ENCODE assay signal across 13 cellular contexts in genomic region chr14:69094481-69094880, GRCh38. TPM values are rescaled to one million over a fixed set of nuclear protein-coding genes. Genes with fewer than 3 reads are reported as not detected.
A peak's percentile ranks its signal among the peaks of the same experiment; 100 is the strongest.
DNase-seq lines count a peak whose midpoint lies in the region; ATAC-seq, FAIRE-seq and TF ChIP-seq lines count a peak whose summit lies in the region.
"Had no signal": no experiment of that assay in that cellular context is flagged by ENCODE, and none has a peak within 500 bp of the region (broad histone marks: within the 10 kb centered on the region; RNA-seq: fewer than 3 reads in every experiment).

No MANE protein-coding gene starts in this region.

- no peak for FAIRE-seq in HepG2 (lab: Jason Lieb, UNC)
- FAIRE-seq: small intestine had no signal

- TF ChIP-seq CTCF in HepG2 (CRISPR knock-in tag; IDR thresholded peaks at IDR 0.05) (no peak), right lobe of liver (IDR thresholded peaks at IDR 0.05) (no peak), neural crest cell (conservative IDR thresholded peaks at IDR 0.05) (no peak), colonic mucosa (IDR thresholded peaks at IDR 0.05) (no peak)

- peak overlapping the region; percentile 67 for H3K4me2 ChIP-seq in HepG2 (ENCODE audit: low read depth, low read length)

- DNase-seq in HepG2 (ENCODE audit: low spot score): no peak
- no peak for DNase-seq in right lobe of liver
- DNase-seq in effector memory CD8-positive, alpha-beta T cell: no peak
- no peak for DNase-seq in neural crest cell (ENCODE audit: low read depth, low spot score)
- DNase-seq in NCI-H1105 (lab: John Stamatoyannopoulos, UW): no peak
- DNase-seq in NCI-H2227 (lab: John Stamatoyannopoulos, UW; ENCODE audit: unreplicated experiment): no peak
- DNase-seq in COLO668 (lab: John Stamatoyannopoulos, UW; ENCODE audit: unreplicated experiment): no peak
- DNase-seq in colonic mucosa: no peak
- DNase-seq: activated CD4-positive, alpha-beta T cell treated with anti-CD3 and anti-CD28 coated beads for 1 hour; activated T-cell treated with anti-CD3 and anti-CD28 coated beads for 4 hours; natural killer cell; NCI-H1092 treated with DMSO at 0.1 percent for 48 hours; small intestine had no signal

- peaks cover 13% of the 10 kb centered on the region for H3K36me3 Mint-ChIP-seq in effector memory CD8-positive, alpha-beta T cell (ENCODE audit: insufficient read depth)
- H3K36me3 Mint-ChIP-seq in neural crest cell (ENCODE audit: low read depth): peaks cover 5% of the 10 kb centered on the region

- no peak overlapping the region for H2AFZ ChIP-seq in HepG2 (ENCODE audit: low read length)

- H3K4me1 ChIP-seq in HepG2 (ENCODE audit: insufficient read depth, low read length) (peaks cover 42% of the 10 kb centered on the region), right lobe of liver (no peaks in the 10 kb centered on the region), colonic mucosa (no peaks in the 10 kb centered on the region)

- 88% methylated on average over 1 of the region's 1 CpG for WGBS in HepG2 (ENCODE audit: low lambda C conversion rate)
- 83% methylated on average over 1 of the region's 1 CpG for WGBS in right lobe of liver (ENCODE audit: insufficient coverage, low coverage, low lambda C conversion rate, missing lambda C conversion rate)

- no peaks in the 10 kb centered on the region for H3K27me3 Mint-ChIP-seq in effector memory CD8-positive, alpha-beta T cell
- H3K27me3 Mint-ChIP-seq in neural crest cell (ENCODE audit: low read depth): no peaks in the 10 kb centered on the region

- H3K4me3 ChIP-seq in HepG2 (replicated peaks in 1 of 3; ENCODE audit: insufficient read depth in 1 of 3, low read depth in 2 of 3, low read length in 3 of 3) (no peak overlapping the region; a peak in 1 of 6 replicates), right lobe of liver (no peak overlapping the region), colonic mucosa (no peak overlapping the region)

- intact Hi-C loops in HepG2 (cut with micrococcal nuclease; ENCODE audit: unreplicated experiment): loop anchor here (5.0 kb wide), 2 partner anchors 182 to 232 kb away; no protein-coding TSS in a partner anchor
- intact Hi-C loops in right lobe of liver (cut with DNase I): loop anchor here in 1 of 2 donors (10.0 kb wide), 1 partner anchor 190 kb away; no protein-coding TSS in a partner anchor
- intact Hi-C loops in colonic mucosa (cut with DNase I): no loop called here

- H3K9me3 ChIP-seq in HepG2 (ENCODE audit: low read length): no peaks in the 10 kb centered on the region
- no peaks in the 10 kb centered on the region for H3K9me3 ChIP-seq in right lobe of liver
- no peaks in the 10 kb centered on the region for H3K9me3 ChIP-seq in colonic mucosa

- TF ChIP-seq POLR2A in HepG2 (IDR thresholded peaks at IDR 0.05; ENCODE audit: insufficient read depth in 1 of 2, low read depth in 2 of 2, low read length in 2 of 2) (no peak), right lobe of liver (IDR thresholded peaks at IDR 0.05) (no peak)

- H3K27ac ChIP-seq in HepG2 (ENCODE audit: extremely low read length, insufficient read depth, low read length): peak overlapping the region; percentile 82
- no peak overlapping the region for H3K27ac ChIP-seq in right lobe of liver
- no peak overlapping the region for H3K27ac ChIP-seq in colonic mucosa

- no peak for ATAC-seq in HepG2
- ATAC-seq in right lobe of liver: no peak
- no peak for ATAC-seq in effector memory CD8-positive, alpha-beta T cell (replicated peaks)

- TF ChIP-seq RAD21 in HepG2 (CRISPR knock-in tag; IDR thresholded peaks at IDR 0.05): no peak

- no peaks in the 10 kb centered on the region for H3K79me2 ChIP-seq in HepG2 (ENCODE audit: insufficient read depth, low read length)

- no peaks in the 10 kb centered on the region for H4K20me1 ChIP-seq in HepG2 (ENCODE audit: insufficient read depth, low read length)

- peaks cover 7 to 33% of the 10 kb centered on the region in 2 donors for H3K4me1 Mint-ChIP-seq in effector memory CD8-positive, alpha-beta T cell (ENCODE audit: low read depth in 2 of 2)
- peaks cover 50% of the 10 kb centered on the region for H3K4me1 Mint-ChIP-seq in neural crest cell

- POLR2A ChIA-PET in HepG2 (lab: Yijun Ruan, JAX): interaction anchor here (1.9 kb wide), 1 partner anchor 13 kb away, joined by 5 read pairs; no protein-coding TSS in a partner anchor

- H3K9me3 Mint-ChIP-seq in effector memory CD8-positive, alpha-beta T cell: no peaks in the 10 kb centered on the region
- H3K9me3 Mint-ChIP-seq in neural crest cell: no peaks in the 10 kb centered on the region
- H3K9me3 Mint-ChIP-seq: natural killer cell had no signal

- H3K27ac Mint-ChIP-seq in effector memory CD8-positive, alpha-beta T cell: peak overlapping the region; percentile 69 to 75
- no peak overlapping the region for H3K27ac Mint-ChIP-seq in neural crest cell (ENCODE audit: unreplicated experiment)

- peaks cover 4 to 22% of the 10 kb centered on the region in 2 experiments; a peak in 4 of 5 replicates for H3K36me3 ChIP-seq in HepG2 (replicated peaks in 1 of 2; ENCODE audit: control insufficient read depth in 1 of 2, insufficient read depth in 2 of 2, low read length in 2 of 2)
- H3K36me3 ChIP-seq in right lobe of liver: peaks cover 0 to 23% (median 9%) of the 10 kb centered on the region in 4 donors
- no peaks in the 10 kb centered on the region for H3K36me3 ChIP-seq in colonic mucosa

- no TSS peak for BruUV-seq in HepG2 (replicated peaks; lab: Mats Ljungman, UMichigan)

- H3K9ac ChIP-seq in HepG2 (ENCODE audit: insufficient read depth, low read depth, low read length) (peak overlapping the region; percentile 48), colonic mucosa (ENCODE audit: low read depth in 2 of 2, low read length in 2 of 2) (no peak overlapping the region)

- H3K27me3 ChIP-seq in HepG2 (ENCODE audit: control insufficient read depth in 1 of 2, insufficient read depth in 2 of 2, low read length in 2 of 2): no peaks in the 10 kb centered on the region
- no peaks in the 10 kb centered on the region for H3K27me3 ChIP-seq in right lobe of liver
- no peaks in the 10 kb centered on the region for H3K27me3 ChIP-seq in colonic mucosa

- CTCF ChIA-PET in HepG2 (lab: Yijun Ruan, JAX; ENCODE audit: low intra/inter-chr PET ratio, low total read pairs): no interaction called here

- in situ Hi-C loops in HepG2 (cut with HindIII; ENCODE audit: extremely low pct_ligation_motif_present, low pct_unique_long_range_greater_than_20kb): no loop called here

- TF ChIP-seq EP300 in HepG2 (IDR thresholded peaks at IDR 0.05; ENCODE audit: low read depth in 2 of 2, low read length in 2 of 2) (no peak), HepG2 (CRISPR knock-in tag; IDR thresholded peaks at IDR 0.05; ENCODE audit: borderline replicate concordance) (no peak)

- H3K4me3 Mint-ChIP-seq in effector memory CD8-positive, alpha-beta T cell: no peak overlapping the region
- H3K4me3 Mint-ChIP-seq in neural crest cell: peak overlapping the region; percentile 7
- H3K4me3 Mint-ChIP-seq: natural killer cell had no signal

TF ChIP-seq in HepG2, 621 proteins besides CTCF, POLR2A, EP300 and RAD21:
- no peak for TF ChIP-seq KDM5B (CRISPR knock-in tag; IDR thresholded peaks at IDR 0.05; ENCODE audit: borderline replicate concordance)
- no peak for TF ChIP-seq XRCC5 (optimal IDR thresholded peaks at IDR 0.05; ENCODE audit: low read length)
- no peak for TF ChIP-seq ZKSCAN1 (IDR thresholded peaks at IDR 0.05; ENCODE audit: low read length)
- no peak for TF ChIP-seq NR3C1 (CRISPR knock-in tag; IDR thresholded peaks at IDR 0.05)
- no peak for TF ChIP-seq ATRX (CRISPR knock-in tag; IDR thresholded peaks at IDR 0.05; ENCODE audit: borderline replicate concordance)
- peak; percentile 7; the same call in 1 of the 2 replicates for TF ChIP-seq TARDBP (CRISPR knock-in tag; IDR thresholded peaks at IDR 0.05)
- no peak for TF ChIP-seq SNAPC5 (CRISPR knock-in tag; IDR thresholded peaks at IDR 0.05; ENCODE audit: borderline replicate concordance)
- TF ChIP-seq EZH2 (conservative IDR thresholded peaks at IDR 0.05; ENCODE audit: low read depth, low read length): no peak

RNA-seq across cellular contexts. Expression of gene DCAF5, which starts 58.4 kb away (rescaled TPM):
- total RNA-seq in HepG2 (2016; rRNA removed; fragmentation: Illumina TruSeq; extraction: Trizol) (11.3 and 13.4 TPM in 2 replicates), right lobe of liver (10 to 100 TPM; 21.8 to 31.4 (median 28.0) TPM), neural crest cell (43.3 and 46.7 TPM in 2 replicates), colonic mucosa (10 to 100 TPM; 29.9 to 41.6 TPM)
- 14.0 and 15.7 TPM in 2 replicates for total RNA-seq in HepG2 (2016; cell fraction: cytosol; rRNA removed; fragmentation: Illumina TruSeq; extraction: Trizol; ENCODE audit: low read depth)
- 10.5 and 13.2 TPM in 2 replicates for total RNA-seq in HepG2 (2016; cell fraction: insoluble cytoplasmic fraction; rRNA removed; fragmentation: Illumina TruSeq; extraction: Trizol)
- 9.5 and 9.8 TPM in 2 replicates for total RNA-seq in HepG2 (2016; cell fraction: membrane; rRNA removed; fragmentation: Illumina TruSeq; extraction: Trizol)
- 20.7 and 25.2 TPM in 2 replicates for total RNA-seq in HepG2 (2016; cell fraction: nucleus; rRNA removed; fragmentation: Illumina TruSeq; extraction: Trizol)
- 31.6 and 35.3 TPM in 2 replicates for polyA plus RNA-seq in HepG2 (2011; rRNA removed)
- 19.2 and 21.6 TPM in 2 replicates for polyA plus RNA-seq in HepG2 (2011; cell fraction: cytosol; rRNA removed)
- 106 and 114 TPM in 2 replicates for polyA plus RNA-seq in HepG2 (2011; cell fraction: nucleus; rRNA removed)
- 17.9 and 19.9 TPM in 2 replicates for polyA plus RNA-seq in HepG2 (2012)
- 1.9 and 2.4 TPM in 2 replicates for polyA plus RNA-seq in HepG2 (2016; cell fraction: cytosol; fragmentation: Illumina TruSeq; extraction: Trizol; ENCODE audit: low read depth)
- 12.6 and 16.2 TPM in 2 replicates for polyA plus RNA-seq in HepG2 (2016; cell fraction: insoluble cytoplasmic fraction; fragmentation: Illumina TruSeq; extraction: Trizol; ENCODE audit: low read depth)
- polyA plus RNA-seq in HepG2 (2016; cell fraction: membrane; fragmentation: Illumina TruSeq; extraction: Trizol; ENCODE audit: low read depth): 5.8 and 7.2 TPM in 2 replicates
- polyA plus RNA-seq in HepG2 (2016; cell fraction: nucleus; fragmentation: Illumina TruSeq; extraction: Trizol; ENCODE audit: insufficient read depth, low read depth): 62.6 and 71.6 TPM in 2 replicates
- polyA minus RNA-seq in HepG2 (2011; rRNA and poly(A)+ RNA removed; ENCODE audit: low replicate concordance): 20.3 and 28.1 TPM in 2 replicates
- polyA minus RNA-seq in HepG2 (2011; cell fraction: cytosol; rRNA and poly(A)+ RNA removed): 8.2 and 11.8 TPM in 2 replicates
- polyA minus RNA-seq in HepG2 (2011; cell fraction: nucleus; rRNA and poly(A)+ RNA removed): 30.5 and 35.4 TPM in 2 replicates
